ENCODE assay signal across 28 cellular contexts in the genomic region with DNA sequence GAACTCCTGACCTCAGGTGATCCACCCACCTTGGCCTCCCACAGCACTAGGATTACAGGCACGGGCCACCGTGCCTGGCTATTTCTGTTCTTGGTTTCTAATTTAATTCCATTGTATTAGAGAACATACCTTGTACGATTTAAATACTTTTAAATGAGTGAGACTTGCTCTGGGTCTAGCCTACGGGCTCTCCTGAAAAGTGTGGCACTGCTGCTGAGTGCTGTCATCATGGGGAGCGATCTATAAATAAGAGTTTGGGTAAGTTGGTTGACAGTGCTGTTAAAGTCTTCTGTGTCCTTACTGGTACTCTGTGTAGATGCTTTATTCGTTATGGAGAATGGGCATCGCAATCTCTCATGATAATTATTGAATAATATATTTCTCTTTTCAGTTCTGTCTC. TPM values are rescaled to one million over a fixed set of nuclear protein-coding genes. Genes with fewer than 3 reads are reported as not detected.
A peak's percentile ranks its signal among the peaks of the same experiment; 100 is the strongest.
DNase-seq lines count a peak whose midpoint lies in the region; ATAC-seq, FAIRE-seq and TF ChIP-seq lines count a peak whose summit lies in the region.
"Had no signal": no experiment of that assay in that cellular context is flagged by ENCODE, and none has a peak within 500 bp of the region (broad histone marks: within the 10 kb centered on the region; RNA-seq: fewer than 3 reads in every experiment).

No MANE protein-coding gene starts in this region.

- TF ChIP-seq POLR2A in HepG2 (IDR thresholded peaks at IDR 0.05; ENCODE audit: insufficient read depth in 1 of 2, low read depth in 2 of 2, low read length in 2 of 2) (no peak), right lobe of liver (IDR thresholded peaks at IDR 0.05) (no peak)

- no peaks in the 10 kb centered on the region; the same call in 1 of the 2 replicates for H4K20me1 ChIP-seq in HepG2 (ENCODE audit: insufficient read depth, low read length)
- no peaks in the 10 kb centered on the region for H4K20me1 ChIP-seq in Karpas-422 (ENCODE audit: insufficient read depth, low read depth, low read length)

- H3K9ac ChIP-seq in HepG2 (ENCODE audit: insufficient read depth, low read depth, low read length) (no peak overlapping the region), Karpas-422 (ENCODE audit: low read length) (no peak overlapping the region)
- H3K9ac ChIP-seq: BLaER1 treated with 17β-estradiol and CSF1 and Interleukin-3, amounts not matched to agents 10 nM and 100 nM had no signal

- CTCF ChIA-PET in HepG2 (lab: Yijun Ruan, JAX; ENCODE audit: low intra/inter-chr PET ratio, low total read pairs): no interaction called here

- H3K4me1 ChIP-seq in HepG2 (ENCODE audit: insufficient read depth, low read length) (no peaks in the 10 kb centered on the region), right lobe of liver (no peaks in the 10 kb centered on the region), Karpas-422 (ENCODE audit: low read length) (peaks cover 27% of the 10 kb centered on the region), RWPE2 (ENCODE audit: insufficient read depth, poor library complexity, severe bottlenecking) (no peaks in the 10 kb centered on the region), lower lobe of right lung (no peaks in the 10 kb centered on the region)
- H3K4me1 ChIP-seq: BE2C had no signal

- H3K36me3 ChIP-seq in HepG2 (replicated peaks in 1 of 2; ENCODE audit: control insufficient read depth in 1 of 2, insufficient read depth in 2 of 2, low read length in 2 of 2) (no peaks in the 10 kb centered on the region), right lobe of liver (no peaks in the 10 kb centered on the region), Karpas-422 (ENCODE audit: insufficient read depth, low read length) (no peaks in the 10 kb centered on the region), RWPE2 (ENCODE audit: low read depth) (no peaks in the 10 kb centered on the region), lower lobe of right lung (no peaks in the 10 kb centered on the region)
- H3K36me3 ChIP-seq: BE2C; BLaER1 treated with 17β-estradiol and CSF1 and Interleukin-3, amounts not matched to agents 10 nM and 100 nM had no signal

- FAIRE-seq in HepG2 (lab: Jason Lieb, UNC): no peak
- FAIRE-seq: A204.1, D721Med, GM12892 had no signal

- no peak for TF ChIP-seq RAD21 in HepG2 (CRISPR knock-in tag; IDR thresholded peaks at IDR 0.05)

- H3K4me2 ChIP-seq in HepG2 (ENCODE audit: low read depth, low read length): no peak overlapping the region
- H3K4me2 ChIP-seq in Karpas-422 (ENCODE audit: low read depth, low read length, poor library complexity, severe bottlenecking): peak overlapping the region; percentile 45
- H3K4me2 ChIP-seq: GM23338 had no signal

- no peak for ATAC-seq in HepG2
- ATAC-seq in right lobe of liver: no peak
- ATAC-seq in RWPE2 (ENCODE audit: low read depth): no peak
- no peak for ATAC-seq in lower lobe of right lung
- ATAC-seq in GM19395 (IDR thresholded peaks at IDR 0.05; ENCODE audit: unreplicated experiment): no peak
- ATAC-seq in HG02884 (IDR thresholded peaks at IDR 0.05; ENCODE audit: unreplicated experiment): no peak
- ATAC-seq: GM23338, HCT116 had no signal

- intact Hi-C loops in HepG2 (cut with micrococcal nuclease; ENCODE audit: unreplicated experiment): no loop called here
- intact Hi-C loops in right lobe of liver (cut with DNase I): no loop called here
- intact Hi-C loops in lower lobe of right lung (cut with DNase I): no loop called here
- intact Hi-C loops in cardiac septum (cut with DNase I): no loop called here

- TF ChIP-seq EP300 in HepG2 (IDR thresholded peaks at IDR 0.05; ENCODE audit: low read depth in 2 of 2, low read length in 2 of 2) (no peak), HepG2 (CRISPR knock-in tag; IDR thresholded peaks at IDR 0.05; ENCODE audit: borderline replicate concordance) (no peak)

- in situ Hi-C loops in HepG2 (cut with HindIII; ENCODE audit: extremely low pct_ligation_motif_present, low pct_unique_long_range_greater_than_20kb): no loop called here

- no peaks in the 10 kb centered on the region for H3K9me2 ChIP-seq in Karpas-422 (replicated peaks; ENCODE audit: insufficient read depth, low read length)

- H2AFZ ChIP-seq in HepG2 (ENCODE audit: low read length) (no peak overlapping the region), Karpas-422 (ENCODE audit: low read length) (no peak overlapping the region)
- H2AFZ ChIP-seq: GM23338 had no signal

- TF ChIP-seq CTCF in HepG2 (CRISPR knock-in tag; IDR thresholded peaks at IDR 0.05): no peak
- TF ChIP-seq CTCF in right lobe of liver (IDR thresholded peaks at IDR 0.05): no peak
- no peak for TF ChIP-seq CTCF in RWPE2 (IDR thresholded peaks at IDR 0.05; ENCODE audit: poor library complexity, severe bottlenecking)
- no peak for TF ChIP-seq CTCF in lower lobe of right lung (IDR thresholded peaks at IDR 0.05)

- WGBS in HepG2 (ENCODE audit: low lambda C conversion rate): 10% methylated on average over 7 of the region's 7 CpGs
- 46% methylated on average over 7 of the region's 7 CpGs for WGBS in right lobe of liver (ENCODE audit: insufficient coverage, low coverage, low lambda C conversion rate, missing lambda C conversion rate)

- H3K27ac ChIP-seq in HepG2 (ENCODE audit: extremely low read length, insufficient read depth, low read length) (no peak overlapping the region), right lobe of liver (no peak overlapping the region), Karpas-422 (ENCODE audit: low read length) (0 out of 2 replicates have a peak overlapping the region, but pooled peaks have one; percentile 8), RWPE2 (ENCODE audit: poor library complexity, severe bottlenecking) (no peak overlapping the region), lower lobe of right lung (no peak overlapping the region)
- H3K27ac ChIP-seq: 22Rv1; BLaER1 treated with 17β-estradiol and CSF1 and Interleukin-3, amounts not matched to agents 10 nM and 100 nM had no signal

- POLR2A ChIA-PET in HepG2 (lab: Yijun Ruan, JAX): no interaction called here

- H3K4me3 ChIP-seq in HepG2 (replicated peaks in 1 of 3; ENCODE audit: insufficient read depth in 1 of 3, low read depth in 2 of 3, low read length in 3 of 3) (no peak overlapping the region), right lobe of liver (no peak overlapping the region), Karpas-422 (ENCODE audit: low read length) (no peak overlapping the region), RWPE2 (ENCODE audit: severe bottlenecking) (no peak overlapping the region), lower lobe of right lung (no peak overlapping the region)
- H3K4me3 ChIP-seq: BLaER1 treated with 17β-estradiol and CSF1 and Interleukin-3, amounts not matched to agents 10 nM and 100 nM; GM23338 had no signal

- BruUV-seq in HepG2 (replicated peaks; lab: Mats Ljungman, UMichigan): no TSS peak

- no peak for DNase-seq in HepG2 (ENCODE audit: low spot score)
- no peak for DNase-seq in right lobe of liver
- DNase-seq in Karpas-422: no peak
- peak; percentile 20 for DNase-seq in RWPE2 (ENCODE audit: low spot score)
- peak; percentile 3 for DNase-seq in lower lobe of right lung
- DNase-seq in cardiac septum (ENCODE audit: low spot score): no peak
- DNase-seq: ACHN; AML-193; BE2C; CD4-positive, alpha-beta T cell; DMS 273 treated with DMSO at 0.1 percent for 48 hours; DMS79; GF-D8; H9 had no signal

- no peaks in the 10 kb centered on the region for H3K9me3 ChIP-seq in HepG2 (ENCODE audit: low read length)
- no peaks in the 10 kb centered on the region for H3K9me3 ChIP-seq in right lobe of liver
- no peaks in the 10 kb centered on the region for H3K9me3 ChIP-seq in Karpas-422 (ENCODE audit: low read length)
- no peaks in the 10 kb centered on the region for H3K9me3 ChIP-seq in RWPE2 (ENCODE audit: severe bottlenecking)
- H3K9me3 ChIP-seq in lower lobe of right lung: no peaks in the 10 kb centered on the region
- H3K9me3 ChIP-seq: BE2C had no signal

- peaks cover 19 to 89% of the 10 kb centered on the region in 2 experiments for H3K27me3 ChIP-seq in HepG2 (ENCODE audit: control insufficient read depth in 1 of 2, insufficient read depth in 2 of 2, low read length in 2 of 2)
- no peaks in the 10 kb centered on the region for H3K27me3 ChIP-seq in right lobe of liver
- no peaks in the 10 kb centered on the region for H3K27me3 ChIP-seq in Karpas-422 (ENCODE audit: low read length)
- peaks cover 84% of the 10 kb centered on the region for H3K27me3 ChIP-seq in RWPE2 (ENCODE audit: insufficient read depth, poor library complexity, severe bottlenecking)
- H3K27me3 ChIP-seq in lower lobe of right lung (ENCODE audit: low read depth): peaks cover 35% of the 10 kb centered on the region
- H3K27me3 ChIP-seq: BLaER1 treated with 17β-estradiol and CSF1 and Interleukin-3, amounts not matched to agents 10 nM and 100 nM had no signal

- H3K79me2 ChIP-seq in HepG2 (ENCODE audit: insufficient read depth, low read length): no peaks in the 10 kb centered on the region
- H3K79me2 ChIP-seq in Karpas-422 (ENCODE audit: low read length): no peaks in the 10 kb centered on the region

RNA-seq across cellular contexts. Expression of a gene that starts 35.0 kb away (rescaled TPM):
- total RNA-seq in HepG2 (2016; rRNA removed; fragmentation: Illumina TruSeq; extraction: Trizol): not detected in 2 replicates
- total RNA-seq in HepG2 (2016; cell fraction: cytosol; rRNA removed; fragmentation: Illumina TruSeq; extraction: Trizol; ENCODE audit: low read depth): not detected in 2 replicates
- total RNA-seq in HepG2 (2016; cell fraction: insoluble cytoplasmic fraction; rRNA removed; fragmentation: Illumina TruSeq; extraction: Trizol): not detected in 2 replicates
- total RNA-seq in HepG2 (2016; cell fraction: membrane; rRNA removed; fragmentation: Illumina TruSeq; extraction: Trizol): not detected in 2 replicates
- not detected in 2 replicates for total RNA-seq in HepG2 (2016; cell fraction: nucleus; rRNA removed; fragmentation: Illumina TruSeq; extraction: Trizol)
- not detected in 2 replicates for polyA plus RNA-seq in HepG2 (2011; rRNA removed)
- not detected in 2 replicates for polyA plus RNA-seq in HepG2 (2011; cell fraction: cytosol; rRNA removed)
- polyA plus RNA-seq in HepG2 (2011; cell fraction: nucleus; rRNA removed): not detected in 2 replicates
- not detected in 2 replicates for polyA plus RNA-seq in HepG2 (2012)
- not detected in 2 replicates for polyA plus RNA-seq in HepG2 (2016; cell fraction: cytosol; fragmentation: Illumina TruSeq; extraction: Trizol; ENCODE audit: low read depth)
- not detected in 2 replicates for polyA plus RNA-seq in HepG2 (2016; cell fraction: insoluble cytoplasmic fraction; fragmentation: Illumina TruSeq; extraction: Trizol; ENCODE audit: low read depth)
- not detected in 2 replicates for polyA plus RNA-seq in HepG2 (2016; cell fraction: membrane; fragmentation: Illumina TruSeq; extraction: Trizol; ENCODE audit: low read depth)
- polyA plus RNA-seq in HepG2 (2016; cell fraction: nucleus; fragmentation: Illumina TruSeq; extraction: Trizol; ENCODE audit: insufficient read depth, low read depth): not detected in 2 replicates
- polyA minus RNA-seq in HepG2 (2011; rRNA and poly(A)+ RNA removed; ENCODE audit: low replicate concordance): not detected in 2 replicates
- not detected in 2 replicates for polyA minus RNA-seq in HepG2 (2011; cell fraction: cytosol; rRNA and poly(A)+ RNA removed)
- polyA minus RNA-seq in HepG2 (2011; cell fraction: nucleus; rRNA and poly(A)+ RNA removed): not detected in 2 replicates
- not detected for total RNA-seq in right lobe of liver
- total RNA-seq in Karpas-422 (2014; rRNA removed; shearing (Covaris generic); ENCODE audit: low replicate concordance): not detected in 2 replicates
- total RNA-seq in lower lobe of right lung: not detected
- total RNA-seq in cardiac septum: not detected
- total RNA-seq: CD4-positive, alpha-beta T cell; CD8-positive, alpha-beta memory T cell; Daoy; G401; H4 had no signal
- polyA plus RNA-seq: CD14-positive monocyte; CD8-positive, alpha-beta memory T cell had no signal

Comparison
In these comparisons a context has a peak if more than half of its experiments do, and no peak if none do; other contexts are left out.
1. DNase-seq: peak in RWPE2 (single experiment) and lower lobe of right lung (single experiment); none in HepG2 (single experiment), right lobe of liver (0 of 3), Karpas-422 (single experiment) and cardiac septum (single experiment).